Comparison of ENCODE assay signal across 8 cellular contexts in genomic region chr10:132538790-132539421, GRCh38. TPM values are rescaled to one million over a fixed set of nuclear protein-coding genes. Genes with fewer than 3 reads are reported as not detected.
DNase-seq lines count a peak whose midpoint lies in the region; ATAC-seq, FAIRE-seq and TF ChIP-seq lines count a peak whose summit lies in the region.

No MANE protein-coding gene starts in this region.

- intact Hi-C loops in Right ventricle myocardium inferior (cut with DNase I): loop anchor here (2.0 to 5.0 kb wide), 2 partner anchors 48 to 88 kb away; no protein-coding TSS in a partner anchor
- intact Hi-C loops in cardiac septum (cut with DNase I): loop anchor here (5.0 kb wide), 2 partner anchors 38 to 77 kb away; no protein-coding TSS in a partner anchor
- intact Hi-C loops in mucosa of descending colon (cut with DNase I, micrococcal nuclease): loop anchor here in 1 of 2 donors (10.0 kb wide), 3 partner anchors 56 to 154 kb away; no protein-coding TSS in a partner anchor

- H3K36me3 ChIP-seq in bronchial epithelial cell (ENCODE audit: control insufficient read depth, insufficient read depth, low read length) (no peaks in the 10 kb centered on the region), mucosa of descending colon (ENCODE audit: low read depth) (no peaks in the 10 kb centered on the region)

- no peak for ATAC-seq in Right ventricle myocardium inferior
- no peak for ATAC-seq in mucosa of descending colon
- no peak for ATAC-seq in GM21529 (IDR thresholded peaks at IDR 0.05; ENCODE audit: unreplicated experiment)

- no peak for FAIRE-seq in bronchial epithelial cell (lab: Jason Lieb, UNC)

- H3K4me3 ChIP-seq in bronchial epithelial cell (ENCODE audit: low read depth, low read length) (peak overlapping the region; percentile 57), mucosa of descending colon (no peak overlapping the region)

- H3K9me3 ChIP-seq in mucosa of descending colon: no peaks in the 10 kb centered on the region

- peaks cover 31% of the 10 kb centered on the region for H3K4me1 ChIP-seq in mucosa of descending colon (ENCODE audit: low read depth)

- H3K27me3 ChIP-seq in bronchial epithelial cell (ENCODE audit: control insufficient read depth, insufficient read depth, low read length): no peaks in the 10 kb centered on the region

- DNase-seq in Right ventricle myocardium inferior (ENCODE audit: missing footprints) (peak; percentile 40), cardiac septum (ENCODE audit: low spot score) (no peak), bronchial epithelial cell (ENCODE audit: low read depth) (no peak), mucosa of descending colon (peak in 2 of 3 donors; percentile 37 to 51), cerebellar nuclear complex (lab: John Stamatoyannopoulos, UW) (no peak), HT-29 (ENCODE audit: low spot score) (no peak), C1 segment of cervical spinal cord (lab: John Stamatoyannopoulos, UW) (no peak)

- TF ChIP-seq CTCF in bronchial epithelial cell (IDR thresholded peaks at IDR 0.05; ENCODE audit: insufficient read depth, low read length, severe bottlenecking): no peak
- no peak for TF ChIP-seq CTCF in mucosa of descending colon (IDR thresholded peaks at IDR 0.05)

RNA-seq across cellular contexts. Expression of gene INPP5A, which starts 1.3 kb away (rescaled TPM):
- total RNA-seq in Right ventricle myocardium inferior (108 TPM), cardiac septum (121 TPM), bronchial epithelial cell (22.8 and 29.5 TPM in 2 replicates), mucosa of descending colon (10 to 100 TPM; 31.7 to 92.8 (median 32.0) TPM)
- total RNA-seq in HT-29 (2014; rRNA removed; shearing (Covaris generic)): 18.0 and 22.7 TPM in 2 replicates

Comparison
In these comparisons a context has a peak if more than half of its experiments do, and no peak if none do; other contexts are left out.
1. DNase-seq: peak in Right ventricle myocardium inferior (single experiment) and mucosa of descending colon (2 of 3); none in cardiac septum (single experiment), bronchial epithelial cell (single experiment), cerebellar nuclear complex (0 of 2), HT-29 (single experiment) and C1 segment of cervical spinal cord (0 of 14).